ENCODE assay signal across 1 cellular context in genomic region chr4:137312257-137312656, GRCh38.
TF ChIP-seq lines count a peak whose summit lies in the region.

No MANE protein-coding gene starts in this region.

TF ChIP-seq in SK-N-SH, 30 proteins besides CTCF, POLR2A, EP300 and RAD21 (continued from another document):
- no peak for TF ChIP-seq MAX (IDR thresholded peaks at IDR 0.05; ENCODE audit: low read depth)
- no peak for TF ChIP-seq EZH2phosphoT487 (IDR thresholded peaks at IDR 0.05; ENCODE audit: borderline replicate concordance, low read depth)
- TF ChIP-seq MXI1 (IDR thresholded peaks at IDR 0.05; ENCODE audit: low read depth, low read length), result no peak
- TF ChIP-seq SIN3A (IDR thresholded peaks at IDR 0.05; ENCODE audit: borderline replicate concordance, low read depth, low read length), result no peak
- TF ChIP-seq CHD2 (IDR thresholded peaks at IDR 0.05; ENCODE audit: low read length, partially characterized antibody), result no peak
- no peak for TF ChIP-seq GATA2 (CRISPR knock-in tag; IDR thresholded peaks at IDR 0.05)
- 0 out of 2 replicates have a peak, but pooled peaks have one; percentile 57 for TF ChIP-seq NFIC (IDR thresholded peaks at IDR 0.05; ENCODE audit: borderline replicate concordance)
- no peak for TF ChIP-seq ZBTB33 (IDR thresholded peaks at IDR 0.05; ENCODE audit: borderline replicate concordance, low read depth)
- no peak for TF ChIP-seq FOXM1 (IDR thresholded peaks at IDR 0.05; ENCODE audit: low read depth)
- no peak for TF ChIP-seq TAF1 (IDR thresholded peaks at IDR 0.05; ENCODE audit: borderline replicate concordance, low read depth, low read length)
- TF ChIP-seq JUND (IDR thresholded peaks at IDR 0.05), result peak; percentile 80
- TF ChIP-seq TEAD4 (IDR thresholded peaks at IDR 0.05; ENCODE audit: borderline replicate concordance, insufficient read depth), result peak; percentile 43; the same call in 1 of the 2 replicates
- TF ChIP-seq TCF12 (IDR thresholded peaks at IDR 0.05), result peak; percentile 74
- TF ChIP-seq FOSL2 (IDR thresholded peaks at IDR 0.05; ENCODE audit: borderline replicate concordance, low read depth), result peak; percentile 64; the same call in 1 of the 2 replicates
- TF ChIP-seq RFX5 (IDR thresholded peaks at IDR 0.05; ENCODE audit: low read length), result no peak
- no peak for TF ChIP-seq ELF1 (IDR thresholded peaks at IDR 0.05)
- no peak for TF ChIP-seq RXRA (IDR thresholded peaks at IDR 0.05; ENCODE audit: borderline replicate concordance, low read depth)
